ENCODE assay signal across 8 cellular contexts in genomic region chr7:76290847-76291345, GRCh38. TPM values are rescaled to one million over a fixed set of nuclear protein-coding genes. Genes with fewer than 3 reads are reported as not detected.
DNase-seq lines count a peak whose midpoint lies in the region; ATAC-seq and TF ChIP-seq lines count a peak whose summit lies in the region.
"Not testable (repeated sequence)": the region's sequence is repeated elsewhere in the genome, so short reads cannot be mapped to it uniquely, and the experiment has no call there.

No MANE protein-coding gene starts in this region.

- H3K23me2 ChIP-seq in H9 (ENCODE audit: insufficient read length, low read depth, low read length, poor library complexity, severe bottlenecking), result not testable (repeated sequence)

- peaks cover 25 to 42% of the 10 kb centered on the region in 2 experiments for H3K4me1 Mint-ChIP-seq in H9
- H3K4me1 Mint-ChIP-seq in chondrocyte (ENCODE audit: low read depth), result peaks cover 51% of the 10 kb centered on the region
- H3K4me1 Mint-ChIP-seq in type B pancreatic cell (ENCODE audit: unreplicated experiment), result peaks cover 26% of the 10 kb centered on the region

- not testable (repeated sequence) for H2BK20ac ChIP-seq in H9 (ENCODE audit: low read depth, low read length, poor library complexity, severe bottlenecking)

- H3K27me3 ChIP-seq in H9 (ENCODE audit: insufficient read depth, low read length); SJCRH30; foreskin keratinocyte; mucosa of stomach (ENCODE audit: control insufficient read depth, insufficient read depth, low read length); skeletal muscle tissue (ENCODE audit: control insufficient read depth in 3 of 3, insufficient read depth in 3 of 3, low read length in 3 of 3): not testable (repeated sequence)

- H4K20me1 ChIP-seq in H9 (ENCODE audit: control insufficient read depth, insufficient read depth, insufficient read length), result not testable (repeated sequence)

- H3K18ac ChIP-seq in H9 (ENCODE audit: insufficient read length, low read depth, low read length), result peak overlapping the region; percentile 83

- peak in 1 of 2 donors; percentile 14 for ATAC-seq in activated naive CD4-positive, alpha-beta T cell treated with anti-CD3 and anti-CD28 coated beads, Interleukin-2, amount 50 U/mL, for 72 hours
- ATAC-seq in foreskin keratinocyte, result peak; percentile 11

- not testable (repeated sequence) for H3K79me2 ChIP-seq in H9 (ENCODE audit: insufficient read depth, low read length)

- H2AK5ac ChIP-seq in H9 (ENCODE audit: insufficient read length, low read length), result not testable (repeated sequence)

- H2BK5ac ChIP-seq in H9 (ENCODE audit: insufficient read length, low read length), result not testable (repeated sequence)

- not testable (repeated sequence) for H3K4me2 ChIP-seq in H9 (ENCODE audit: insufficient read depth, insufficient read length, low read length)

- H3K36me3 ChIP-seq in SJCRH30; mucosa of stomach (ENCODE audit: control insufficient read depth, insufficient read depth, low read length); skeletal muscle tissue (ENCODE audit: control insufficient read depth in 3 of 3, insufficient read depth in 3 of 3, low read length in 3 of 3): not testable (repeated sequence)

- H3K14ac ChIP-seq in H9 (ENCODE audit: insufficient read depth, low read length), result peak overlapping the region; percentile 14

- not testable (repeated sequence) for DNase-seq in H9; SJCRH30; activated naive CD4-positive, alpha-beta T cell treated with anti-CD3 and anti-CD28 coated beads, Interleukin-2, amount 50 U/mL, for 72 hours (ENCODE audit: low spot score in 2 of 2); chondrocyte (ENCODE audit: low spot score); foreskin keratinocyte; type B pancreatic cell (ENCODE audit: extremely low spot score, unreplicated experiment)

- H3K9me3 Mint-ChIP-seq in H9; activated naive CD4-positive, alpha-beta T cell treated with anti-CD3 and anti-CD28 coated beads, Interleukin-2, amount 50 U/mL, for 72 hours; chondrocyte (ENCODE audit: low read depth); type B pancreatic cell: not testable (repeated sequence)

- H3K27ac Mint-ChIP-seq in H9, result peak overlapping the region in 2 of 3 experiments; percentile 2 to 92; a peak in 4 of 7 replicates
- peak overlapping the region; percentile 33 to 85 for H3K27ac Mint-ChIP-seq in activated naive CD4-positive, alpha-beta T cell treated with anti-CD3 and anti-CD28 coated beads, Interleukin-2, amount 50 U/mL, for 72 hours
- H3K27ac Mint-ChIP-seq in chondrocyte (ENCODE audit: unreplicated experiment), result peak overlapping the region; percentile 95
- H3K27ac Mint-ChIP-seq in type B pancreatic cell, result peak overlapping the region; percentile 94

- no CpG with 5 or more reads among the region's 6 CpGs for WGBS in H9 (ENCODE audit: extremely low coverage, insufficient read length, low lambda C conversion rate)

- H3K9ac ChIP-seq in H9 (ENCODE audit: extremely low read depth, insufficient read length, low read length), result not testable (repeated sequence)
- H3K9ac ChIP-seq in mucosa of stomach (ENCODE audit: low read length) (peak overlapping the region; percentile 54), skeletal muscle tissue (ENCODE audit: low read depth in 1 of 3, low read length in 3 of 3) (peak overlapping the region in 1 of 3 donors; percentile 85)

- not testable (repeated sequence) for H2AFZ ChIP-seq in H9 (ENCODE audit: low read length)

- not testable (repeated sequence) for H3K4me3 ChIP-seq in SJCRH30; mucosa of stomach (ENCODE audit: low read length)
- H3K4me3 ChIP-seq in skeletal muscle tissue (ENCODE audit: low read length in 3 of 3), result peak overlapping the region in 1 of 3 donors; percentile 13

- not testable (repeated sequence) for H4K8ac ChIP-seq in H9 (replicated peaks; ENCODE audit: insufficient read length, low read depth, low read length)

- H2BK12ac ChIP-seq in H9 (ENCODE audit: insufficient read length, low read depth, low read length), result peak overlapping the region; percentile 69

- not testable (repeated sequence) for TF ChIP-seq CTCF in H9 (conservative IDR thresholded peaks at IDR 0.05); chondrocyte (IDR thresholded peaks at IDR 0.05); foreskin keratinocyte (conservative IDR thresholded peaks at IDR 0.05); type B pancreatic cell (conservative IDR thresholded peaks at IDR 0.05)

- not testable (repeated sequence) for H3K56ac ChIP-seq in H9 (ENCODE audit: insufficient read length, low read depth, low read length)

- H2BK120ac ChIP-seq in H9 (ENCODE audit: low read depth, low read length, poor library complexity, severe bottlenecking), result not testable (repeated sequence)

- H3K36me3 Mint-ChIP-seq in H9 (ENCODE audit: insufficient read depth in 1 of 3, low read depth in 3 of 3); activated naive CD4-positive, alpha-beta T cell treated with anti-CD3 and anti-CD28 coated beads, Interleukin-2, amount 50 U/mL, for 72 hours; chondrocyte (ENCODE audit: low read depth); type B pancreatic cell: not testable (repeated sequence)

- not testable (repeated sequence) for H3K4me1 ChIP-seq in H9 (ENCODE audit: insufficient read depth, low read length)
- H3K4me1 ChIP-seq in SJCRH30 (peaks cover 16% of the 10 kb centered on the region), foreskin keratinocyte (peaks cover 24% of the 10 kb centered on the region), mucosa of stomach (ENCODE audit: control insufficient read depth, insufficient read depth, low read length) (peaks cover 48% of the 10 kb centered on the region), skeletal muscle tissue (ENCODE audit: control insufficient read depth in 3 of 3, insufficient read depth in 3 of 3, low read length in 3 of 3) (peaks cover 25 to 41% (median 39%) of the 10 kb centered on the region in 3 donors)

- not testable (repeated sequence) for H3K4ac ChIP-seq in H9 (ENCODE audit: low read depth, low read length)

- H3K9me3 ChIP-seq in H9 (ENCODE audit: control insufficient read depth, low read depth, low read length); SJCRH30 (replicated peaks); mucosa of stomach (ENCODE audit: control insufficient read depth, low read length); skeletal muscle tissue (ENCODE audit: control insufficient read depth in 3 of 3, low read length in 3 of 3): not testable (repeated sequence)

- H3K27ac ChIP-seq in H9 (ENCODE audit: insufficient read length, low read depth, low read length) (peak overlapping the region; percentile 14), SJCRH30 (0 out of 2 replicates have a peak overlapping the region, but pooled peaks have one; percentile 14), foreskin keratinocyte (peak overlapping the region; percentile 72), skeletal muscle tissue (ENCODE audit: low read depth, low read length) (peak overlapping the region; percentile 97)

- H3K23ac ChIP-seq in H9 (ENCODE audit: insufficient read length, low read depth, low read length), result not testable (repeated sequence)

- not testable (repeated sequence) for H3T11ph ChIP-seq in H9 (ENCODE audit: low read length)

- not testable (repeated sequence) for H3K27me3 Mint-ChIP-seq in H9 (ENCODE audit: low read depth); chondrocyte (ENCODE audit: low read depth); type B pancreatic cell

- H3K79me1 ChIP-seq in H9 (ENCODE audit: insufficient read depth, low read depth, low read length, poor library complexity, severe bottlenecking), result not testable (repeated sequence)

- H4K91ac ChIP-seq in H9 (ENCODE audit: insufficient read length, low read depth, low read length), result peak overlapping the region; percentile 72

- not testable (repeated sequence) for H2BK15ac ChIP-seq in H9 (ENCODE audit: low read depth, low read length)

- not testable (repeated sequence) for H4K5ac ChIP-seq in H9 (ENCODE audit: insufficient read length, low read depth, low read length)

- H3K4me3 Mint-ChIP-seq in H9, result peak overlapping the region in 1 of 2 experiments; percentile 26; a peak in 1 of 5 replicates
- H3K4me3 Mint-ChIP-seq in chondrocyte (ENCODE audit: unreplicated experiment), result peak overlapping the region; percentile 68
- H3K4me3 Mint-ChIP-seq in type B pancreatic cell, result not testable (repeated sequence)

RNA-seq across cellular contexts. Expression of gene HSPB1, which starts 11.6 kb away (rescaled TPM):
- 175 and 186 TPM in 2 replicates for total RNA-seq in H9 (2021)
- 116 and 118 TPM in 2 replicates for total RNA-seq in SJCRH30 (2014; rRNA removed; shearing (Covaris generic))
- 10 to 100 TPM; 42.5 to 78.1 TPM for total RNA-seq in activated naive CD4-positive, alpha-beta T cell treated with anti-CD3 and anti-CD28 coated beads, Interleukin-2, amount 50 U/mL, for 72 hours
- 1,313 to 1,335 TPM (median 1,322 TPM) in 3 replicates for total RNA-seq in chondrocyte
- total RNA-seq in foreskin keratinocyte, result 204 and 286 TPM in 2 replicates
- 502 and 562 TPM in 2 replicates for polyA plus RNA-seq in foreskin keratinocyte
- total RNA-seq in skeletal muscle tissue, result 80.4 TPM
- 228 and 315 TPM in 2 replicates for total RNA-seq in type B pancreatic cell (ENCODE audit: low replicate concordance)

Comparison
In these comparisons a context has a peak if more than half of its experiments do, and no peak if none do; other contexts are left out.
1. H3K27ac ChIP-seq: peak in every context shown above with its lines; median percentile 97 in skeletal muscle tissue; 72 in foreskin keratinocyte; 14 in H9; 14 in SJCRH30.